ENCODE assay signal across 27 cellular contexts in genomic region chrX:78383594-78383993, GRCh38.
"Had no signal": no experiment of that assay in that cellular context is flagged by ENCODE, and none has a peak within 500 bp of the region (broad histone marks: within the 10 kb centered on the region; RNA-seq: fewer than 3 reads in every experiment).

No MANE protein-coding gene starts in this region.

- DNase-seq: hippocampal formation; kidney glomerular epithelial cell; left cardiac atrium; left lung; lower lobe of right lung; mammary epithelial cell; mesendoderm; naive thymus-derived CD4-positive, alpha-beta T cell; ovary; posterior cingulate gyrus; retina; right cardiac atrium; small intestine; spleen; stimulated activated CD4-positive, alpha-beta T cell treated with anti-CD3 and anti-CD28 coated beads, Interleukin-4, amount 100 ng/mL, for 4 hours; stimulated activated CD8-positive, alpha-beta memory T cell treated with anti-CD3 and anti-CD28 coated beads, Interleukin-4, amount 100 ng/mL, for 48 hours; stimulated activated naive CD4-positive, alpha-beta T cell treated with Interleukin-2 at 50 U/mL for 16 hours; stimulated activated naive CD8-positive, alpha-beta T cell treated with anti-CD3 and anti-CD28 coated beads, Interleukin-15, amount 100 ng/mL, for 72 hours; substantia nigra; uterus had no signal

- H3K4me1 Mint-ChIP-seq: stimulated activated naive CD8-positive, alpha-beta T cell treated with anti-CD3 and anti-CD28 coated beads, Interleukin-15, amount 100 ng/mL, for 72 hours had no signal

- H3K27me3 Mint-ChIP-seq: naive thymus-derived CD4-positive, alpha-beta T cell; stimulated activated memory B cell treated with anti-CD40 and anti-IgM and Interleukin-4, amounts not matched to agents 10 μg/mL and 1 μg/mL and 100 μg/mL, for 72 hours; stimulated activated naive CD8-positive, alpha-beta T cell treated with anti-CD3 and anti-CD28 coated beads, Interleukin-15, amount 100 ng/mL, for 72 hours; type B pancreatic cell had no signal

- H3K36me3 ChIP-seq: left lung, lower lobe of right lung, ovary, prostate gland, spleen, tibial nerve, uterus had no signal

- H3K36me3 Mint-ChIP-seq: mesothelial cell of epicardium, type B pancreatic cell had no signal

- H3K27me3 ChIP-seq: left lung, ovary, tibial nerve had no signal

- H3K4me3 ChIP-seq: left lung, lower lobe of right lung, ovary, prostate gland, spleen, tibial nerve, uterus had no signal

- ATAC-seq: left cardiac atrium; left lung; lower lobe of right lung; naive thymus-derived CD4-positive, alpha-beta T cell; natural killer cell treated with Interleukin-12 subunit alpha and Interleukin-12 subunit beta and Interleukin-15 and Interleukin-18, amount 100 ng/mL, for 72 hours; right cardiac atrium; sciatic nerve; stimulated activated memory B cell treated with anti-CD40 and anti-IgM and Interleukin-4, amounts not matched to agents 10 μg/mL and 1 μg/mL and 100 μg/mL, for 72 hours; stimulated activated naive CD8-positive, alpha-beta T cell treated with anti-CD3 and anti-CD28 coated beads, Interleukin-15, amount 100 ng/mL, for 72 hours had no signal

- H3K27ac ChIP-seq: left lung, lower lobe of right lung, ovary, prostate gland, spleen, tibial nerve, uterus had no signal

- H3K9me3 ChIP-seq: lower lobe of right lung, ovary, prostate gland, uterus had no signal

- H3K4me3 Mint-ChIP-seq: mesothelial cell of epicardium; naive thymus-derived CD4-positive, alpha-beta T cell; natural killer cell treated with Interleukin-12 subunit alpha and Interleukin-12 subunit beta and Interleukin-15 and Interleukin-18, amount 100 ng/mL, for 72 hours; stimulated activated memory B cell treated with anti-CD40 and anti-IgM and Interleukin-4, amounts not matched to agents 10 μg/mL and 1 μg/mL and 100 μg/mL, for 72 hours; stimulated activated naive CD8-positive, alpha-beta T cell treated with anti-CD3 and anti-CD28 coated beads, Interleukin-15, amount 100 ng/mL, for 72 hours; type B pancreatic cell had no signal

- H3K4me1 ChIP-seq: left lung, lower lobe of right lung, prostate gland, spleen, tibial nerve, uterus had no signal

- H3K27ac Mint-ChIP-seq: mesothelial cell of epicardium; naive thymus-derived CD4-positive, alpha-beta T cell; natural killer cell treated with Interleukin-12 subunit alpha and Interleukin-12 subunit beta and Interleukin-15 and Interleukin-18, amount 100 ng/mL, for 72 hours; stimulated activated memory B cell treated with anti-CD40 and anti-IgM and Interleukin-4, amounts not matched to agents 10 μg/mL and 1 μg/mL and 100 μg/mL, for 72 hours; type B pancreatic cell had no signal
